ENCODE assay signal across 8 cellular contexts in genomic region chr11:59207988-59208432, GRCh38. TPM values are rescaled to one million over a fixed set of nuclear protein-coding genes. Genes with fewer than 3 reads are reported as not detected.
DNase-seq lines count a peak whose midpoint lies in the region; ATAC-seq and TF ChIP-seq lines count a peak whose summit lies in the region.

No MANE protein-coding gene starts in this region.

- 1% methylated on average over 4 of the region's 4 CpGs for WGBS in right lobe of liver (ENCODE audit: insufficient coverage, low coverage, low lambda C conversion rate, missing lambda C conversion rate)

- peak overlapping the region; percentile 88 for H3K27ac Mint-ChIP-seq in stimulated activated naive B cell treated with anti-CD40 and anti-IgM and Interleukin-4, amounts not matched to agents 10 μg/mL and 1 μg/mL and 100 μg/mL, for 72 hours

- H3K27ac ChIP-seq in KMS-11 (no peak overlapping the region), right lobe of liver (peak overlapping the region in 1 of 3 donors; percentile 39)

- H3K79me2 ChIP-seq in KMS-11 (ENCODE audit: insufficient read depth, low read depth): no peaks in the 10 kb centered on the region

- H3K4me2 ChIP-seq in KMS-11: peak overlapping the region; percentile 22; the same call in 1 of the 2 replicates

- H3K4me1 ChIP-seq in KMS-11 (ENCODE audit: low read depth, poor library complexity, severe bottlenecking): peaks cover 13% of the 10 kb centered on the region
- peaks cover 0 to 8% (median 0%) of the 10 kb centered on the region in 4 donors for H3K4me1 ChIP-seq in right lobe of liver

- DNase-seq in NCI-H510A treated with DMSO at 0.1 percent for 48 hours (lab: John Stamatoyannopoulos, UW): peak; percentile 21
- no peak for DNase-seq in NCI-H510A (lab: John Stamatoyannopoulos, UW)
- DNase-seq in SW480 (ENCODE audit: low spot score): peak; percentile 86
- DNase-seq in cerebellum (ENCODE audit: low spot score): peak; percentile 42
- DNase-seq in right lobe of liver: peak in 1 of 3 donors; percentile 46
- peak; percentile 68 for DNase-seq in stimulated activated naive B cell treated with anti-CD40 and anti-IgM and Interleukin-4, amounts not matched to agents 10 μg/mL and 1 μg/mL and 100 μg/mL, for 72 hours

- ATAC-seq in GM21825 (IDR thresholded peaks at IDR 0.05; ENCODE audit: unreplicated experiment) (peak; percentile 76), right lobe of liver (peak; percentile 70 to 77 (median 72))
- peak; percentile 75 to 83 for ATAC-seq in stimulated activated naive B cell treated with anti-CD40 and anti-IgM and Interleukin-4, amounts not matched to agents 10 μg/mL and 1 μg/mL and 100 μg/mL, for 72 hours (replicated peaks)

- H3K27me3 ChIP-seq in KMS-11 (ENCODE audit: insufficient read depth, low read depth) (no peaks in the 10 kb centered on the region), right lobe of liver (no peaks in the 10 kb centered on the region)

- TF ChIP-seq CTCF in KMS-11 (conservative IDR thresholded peaks at IDR 0.05; ENCODE audit: low read depth, low read length) (peak; percentile 74), right lobe of liver (IDR thresholded peaks at IDR 0.05) (peak; percentile 70 to 87 (median 75))

- H3K4me3 Mint-ChIP-seq in stimulated activated naive B cell treated with anti-CD40 and anti-IgM and Interleukin-4, amounts not matched to agents 10 μg/mL and 1 μg/mL and 100 μg/mL, for 72 hours: peak overlapping the region; percentile 75 to 92

- H3K36me3 ChIP-seq in KMS-11 (ENCODE audit: insufficient read depth) (no peaks in the 10 kb centered on the region), right lobe of liver (peaks cover 0 to 24% (median 11%) of the 10 kb centered on the region in 4 donors)

- no peak for TF ChIP-seq POLR2A in right lobe of liver (IDR thresholded peaks at IDR 0.05)

- H3K9me3 ChIP-seq in right lobe of liver: no peaks in the 10 kb centered on the region

- peaks cover 20 to 37% of the 10 kb centered on the region in 2 donors for H3K36me3 Mint-ChIP-seq in stimulated activated naive B cell treated with anti-CD40 and anti-IgM and Interleukin-4, amounts not matched to agents 10 μg/mL and 1 μg/mL and 100 μg/mL, for 72 hours

- H3K4me1 Mint-ChIP-seq in stimulated activated naive B cell treated with anti-CD40 and anti-IgM and Interleukin-4, amounts not matched to agents 10 μg/mL and 1 μg/mL and 100 μg/mL, for 72 hours: peaks cover 61 to 88% of the 10 kb centered on the region in 2 donors

- no peak overlapping the region for H3K9ac ChIP-seq in KMS-11

- no peak overlapping the region; the same call in 1 of the 2 replicates for H2AFZ ChIP-seq in KMS-11 (ENCODE audit: low read depth)

- no peak overlapping the region for H3K4me3 ChIP-seq in KMS-11 (IDR thresholded peaks at IDR 0.05; ENCODE audit: insufficient read depth, low read depth, low read length)
- no peak overlapping the region for H3K4me3 ChIP-seq in right lobe of liver

- no peaks in the 10 kb centered on the region for H3K9me3 Mint-ChIP-seq in stimulated activated naive B cell treated with anti-CD40 and anti-IgM and Interleukin-4, amounts not matched to agents 10 μg/mL and 1 μg/mL and 100 μg/mL, for 72 hours

- no peaks in the 10 kb centered on the region for H4K20me1 ChIP-seq in KMS-11 (ENCODE audit: insufficient read depth)

- intact Hi-C loops in right lobe of liver (cut with DNase I): loop anchor here in 1 of 2 donors (5.0 kb wide), 1 partner anchor 36 kb away; the partner anchor contains the start of gene DTX4

- no peaks in the 10 kb centered on the region for H3K27me3 Mint-ChIP-seq in stimulated activated naive B cell treated with anti-CD40 and anti-IgM and Interleukin-4, amounts not matched to agents 10 μg/mL and 1 μg/mL and 100 μg/mL, for 72 hours

RNA-seq across cellular contexts. Expression of gene MPEG1, which starts 4.7 kb away (rescaled TPM):
- total RNA-seq in cerebellum: 2.3 TPM
- total RNA-seq in right lobe of liver: 10 to 100 TPM in 2 of 6 experiments, 1 to 10 TPM in 4; 5.6 to 22.6 (median 7.4) TPM

RNA-seq across cellular contexts. Expression of gene DTX4, which starts 36.1 kb away (rescaled TPM):
- total RNA-seq in cerebellum (38.7 TPM), right lobe of liver (10 to 100 TPM; 10.8 to 49.1 (median 22.6) TPM)
